Comparison of ENCODE assay signal across 6 cellular contexts in the genomic region with DNA sequence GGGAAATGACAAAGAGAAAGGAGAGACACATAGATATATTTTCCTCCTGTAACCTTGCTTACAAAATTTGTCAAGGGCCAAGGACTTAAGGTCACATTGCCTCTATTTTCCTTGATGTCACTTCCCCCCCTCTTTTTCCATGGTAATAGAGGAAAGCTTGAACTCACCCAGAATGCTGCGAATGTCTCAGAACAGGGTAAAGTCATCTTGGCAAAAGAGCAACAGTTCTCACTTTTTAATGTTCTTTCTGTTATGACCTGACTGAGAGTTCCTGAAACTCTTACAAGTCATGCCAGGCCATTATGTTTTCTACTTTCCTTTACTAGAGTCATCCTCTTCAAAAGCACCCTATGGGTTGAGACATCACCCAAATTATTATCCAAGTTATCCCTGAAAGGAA. TPM values are rescaled to one million over a fixed set of nuclear protein-coding genes. Genes with fewer than 3 reads are reported as not detected.
"Had no signal": no experiment of that assay in that cellular context is flagged by ENCODE, and none has a peak within 500 bp of the region (broad histone marks: within the 10 kb centered on the region; RNA-seq: fewer than 3 reads in every experiment).

No MANE protein-coding gene starts in this region.

- DNase-seq: H9, HCEC 1CT, HFFc6 had no signal

- H3K4me1 Mint-ChIP-seq: GM23338, H9, IgD-negative memory B cell had no signal

- H3K4me3 Mint-ChIP-seq: GM23338, H9, HFFc6, IgD-negative memory B cell had no signal

- H3K9me3 Mint-ChIP-seq: GM23338, H9, HFFc6 had no signal

- ATAC-seq: GM23338, HepG2 had no signal

- H3K27ac Mint-ChIP-seq: GM23338, H9, HFFc6, IgD-negative memory B cell had no signal

RNA-seq across cellular contexts. Expression of a gene that starts 50.7 kb away (rescaled TPM):
- total RNA-seq: HepG2 had no signal
